24 cellular contexts compared by ENCODE assay signal in the genomic region with DNA sequence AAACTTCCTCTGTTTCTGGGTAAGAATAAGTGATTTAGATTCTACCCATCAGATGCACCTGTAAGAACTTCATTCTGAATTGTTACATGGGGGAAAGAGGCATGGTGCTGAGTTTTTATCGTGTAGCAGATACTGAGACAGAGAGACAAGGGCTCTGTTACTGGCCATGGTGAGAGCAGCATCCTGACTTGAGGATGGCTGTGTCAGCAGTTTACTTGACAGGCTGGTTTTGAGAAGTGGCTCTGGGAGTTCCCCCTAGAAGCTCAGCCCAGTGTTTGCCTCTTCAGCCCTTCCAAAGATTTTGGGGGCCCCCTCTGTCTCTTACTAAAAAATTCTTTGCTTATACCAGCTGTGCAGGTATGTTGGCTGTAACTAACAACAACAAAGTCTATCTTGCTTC.
"Had no signal": no experiment of that assay in that cellular context is flagged by ENCODE, and none has a peak within 500 bp of the region (broad histone marks: within the 10 kb centered on the region; RNA-seq: fewer than 3 reads in every experiment).

No MANE protein-coding gene starts in this region.

- H3K27me3 ChIP-seq: esophagus squamous epithelium, neutrophil, pancreas, right atrium auricular region, sigmoid colon, stomach, thyroid gland had no signal

- H3K27ac ChIP-seq: esophagus squamous epithelium, neutrophil, pancreas, right atrium auricular region, sigmoid colon, stomach, thyroid gland had no signal

- ATAC-seq: effector memory CD8-positive, alpha-beta T cell; left ventricle myocardium superior; mucosa of descending colon; natural killer cell treated with Interleukin-12 subunit alpha and Interleukin-12 subunit beta and Interleukin-15 and Interleukin-18, amount 100 ng/mL, for 72 hours; pancreas; stimulated activated effector memory CD8-positive, alpha-beta T cell treated with anti-CD3 and anti-CD28 coated beads, Interleukin-12 subunit alpha, Interleukin-12 subunit beta, amount 100 ng/mL, for 72 hours had no signal

- FAIRE-seq: endometrium, keratinocyte, pancreas had no signal

- H3K9me3 ChIP-seq: esophagus squamous epithelium, neutrophil, pancreas, right atrium auricular region, sigmoid colon, thyroid gland had no signal

- H3K4me3 ChIP-seq: esophagus squamous epithelium, lung, mucosa of descending colon, pancreas, right atrium auricular region, sigmoid colon, stomach, thyroid gland had no signal

- H3K4me1 ChIP-seq: esophagus squamous epithelium, pancreas, right atrium auricular region, sigmoid colon, stomach, thyroid gland had no signal

- H3K36me3 ChIP-seq: esophagus squamous epithelium, neutrophil, pancreas, right atrium auricular region, sigmoid colon, stomach, thyroid gland had no signal

- DNase-seq: cortex of kidney; effector memory CD8-positive, alpha-beta T cell; erythroblast; esophagus squamous epithelium; foreskin melanocyte; hypothalamus; left ventricle myocardium superior; mesenchymal stem cell; mucosa of descending colon; naive B cell; pancreas; sigmoid colon; stimulated activated CD4-positive, alpha-beta T cell treated with anti-CD3 and anti-CD28 coated beads, Interleukin-2, amount 100 ng/mL, for 24 hours; stimulated activated CD4-positive, alpha-beta T cell treated with anti-CD3 and anti-CD28 coated beads, Interleukin-4, amount 100 ng/mL, for 24 hours; stimulated activated naive CD4-positive, alpha-beta T cell treated with Interleukin-2 at 50 U/mL for 16 hours; stomach; thyroid gland had no signal
